In the genomic region with DNA sequence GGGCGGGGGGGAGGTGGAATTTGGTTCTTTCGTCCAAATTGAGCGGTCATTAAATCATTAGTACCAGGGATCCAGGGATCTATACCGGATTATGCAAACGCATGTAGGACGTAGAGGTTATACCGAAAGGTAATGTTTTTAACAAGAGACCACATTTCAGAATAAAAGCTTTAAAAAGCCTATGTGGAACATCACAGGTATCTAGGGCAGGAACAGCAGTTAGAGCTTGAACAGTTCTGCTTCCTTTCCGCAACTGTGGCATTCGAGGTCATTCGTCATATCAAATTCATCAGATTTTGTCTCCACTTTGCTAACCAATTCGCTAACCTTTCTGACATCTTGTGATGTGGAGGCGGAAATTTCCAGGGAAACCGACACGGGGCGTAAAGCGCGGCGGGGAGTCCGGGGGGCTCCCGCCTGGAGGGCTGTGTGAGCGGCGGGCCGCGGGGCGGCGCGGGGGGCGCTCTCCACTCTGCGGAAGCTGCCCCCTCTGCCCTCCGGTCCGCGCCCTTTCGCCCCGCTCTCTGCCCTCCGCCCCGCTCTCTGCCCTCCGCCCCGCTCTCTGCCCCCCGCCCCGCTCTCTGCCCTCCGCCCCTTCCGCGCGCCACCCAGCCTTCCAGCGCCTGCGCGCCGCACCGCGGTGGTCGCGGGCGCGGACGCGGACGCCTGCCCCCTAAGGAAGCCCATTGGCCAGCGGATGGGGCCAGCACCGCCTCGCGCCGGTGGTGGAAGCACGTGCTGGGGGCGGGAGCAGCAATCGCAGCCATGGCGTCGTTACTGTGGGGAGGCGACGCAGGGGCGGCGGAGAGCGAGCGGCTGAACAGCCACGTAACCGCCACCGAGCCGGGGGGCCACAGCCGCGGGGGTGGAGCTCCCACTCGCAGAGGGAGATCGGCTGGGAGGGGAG, we compare ENCODE assay signal across 1 cellular context.
TF ChIP-seq lines count a peak whose summit lies in the region.

TSS of gene DDX25 (plus strand) at position 756 of the 907 bp plus-strand sequence. CDS start at position 766, 10 bp downstream.

TF ChIP-seq in liver, 16 proteins besides CTCF, POLR2A, EP300 and RAD21 (continued from another document):
- peak; percentile 83 for TF ChIP-seq REST (IDR thresholded peaks at IDR 0.05)
